Comparison of ENCODE assay signal across 31 cellular contexts in genomic region chr1:29973406-29973805, GRCh38.
DNase-seq lines count a peak whose midpoint lies in the region; ATAC-seq, FAIRE-seq and TF ChIP-seq lines count a peak whose summit lies in the region.
"Had no signal": no experiment of that assay in that cellular context is flagged by ENCODE, and none has a peak within 500 bp of the region (broad histone marks: within the 10 kb centered on the region; RNA-seq: fewer than 3 reads in every experiment).

No MANE protein-coding gene starts in this region.

- peaks cover 3% of the 10 kb centered on the region for H3K9me3 Mint-ChIP-seq in activated CD8-positive, alpha-beta memory T cell treated with anti-CD3 and anti-CD28 coated beads, Interleukin-2, amount 10 ng/mL, durations not matched to agents 7 days and 5 days (ENCODE audit: low read depth)
- H3K9me3 Mint-ChIP-seq: T-helper 2 cell treated with Interferon-gamma antibody and Interleukin-4, amounts not matched to agents 5 μg/mL and 100 μg/mL, for 36 hours had no signal

- no peak for ATAC-seq in activated CD8-positive, alpha-beta memory T cell treated with anti-CD3 and anti-CD28 coated beads, Interleukin-2, amount 10 ng/mL, durations not matched to agents 7 days and 5 days
- ATAC-seq in HG02884 (IDR thresholded peaks at IDR 0.05; ENCODE audit: unreplicated experiment), result no peak
- ATAC-seq: left colon had no signal

- no peak overlapping the region for H3K4me3 Mint-ChIP-seq in activated CD8-positive, alpha-beta memory T cell treated with anti-CD3 and anti-CD28 coated beads, Interleukin-2, amount 10 ng/mL, durations not matched to agents 7 days and 5 days
- H3K4me3 Mint-ChIP-seq: activated naive CD4-positive, alpha-beta T cell treated with anti-CD3 and anti-CD28 coated beads, Interleukin-2, amount 10 ng/mL, durations not matched to agents 7 days and 5 days; stimulated activated naive CD8-positive, alpha-beta T cell treated with anti-CD3 and anti-CD28 coated beads, Interleukin-15, Interleukin-2, amounts not matched to agents 100 ng/mL and 50 ng/mL, for 24 hours; T-helper 2 cell treated with Interferon-gamma antibody and Interleukin-4, amounts not matched to agents 5 μg/mL and 100 μg/mL, for 36 hours had no signal

- H3K36me3 Mint-ChIP-seq in activated CD8-positive, alpha-beta memory T cell treated with anti-CD3 and anti-CD28 coated beads, Interleukin-2, amount 10 ng/mL, durations not matched to agents 7 days and 5 days, result no peaks in the 10 kb centered on the region
- H3K36me3 Mint-ChIP-seq: activated naive CD4-positive, alpha-beta T cell treated with anti-CD3 and anti-CD28 coated beads, Interleukin-2, amount 10 ng/mL, durations not matched to agents 7 days and 5 days had no signal

- no peak for TF ChIP-seq CTCF in keratinocyte (optimal IDR thresholded peaks at IDR 0.05 in 1 of 3, IDR thresholded peaks at IDR 0.05 in 1 of 3, conservative IDR thresholded peaks at IDR 0.05 in 1 of 3; ENCODE audit: extremely low read depth in 1 of 3, insufficient read depth in 2 of 3, low read length in 3 of 3)

- no peak overlapping the region for H2AFZ ChIP-seq in keratinocyte (ENCODE audit: control insufficient read depth, low read length)

- H3K27ac ChIP-seq in SJSA1 (peak overlapping the region; percentile 97), keratinocyte (ENCODE audit: control insufficient read depth, insufficient read depth, low read length) (peak overlapping the region; percentile 59)
- H3K27ac ChIP-seq: dorsolateral prefrontal cortex, SJCRH30, tibial nerve had no signal

- dilution Hi-C loops in keratinocyte (cut with MboI; ENCODE audit: extremely low pct_ligation_motif_present, low sequenced_read_pairs), result no loop called here

- no peaks in the 10 kb centered on the region for H3K79me2 ChIP-seq in keratinocyte (ENCODE audit: control insufficient read depth, insufficient read depth, low read length)

- FAIRE-seq in keratinocyte (lab: Jason Lieb, UNC), result peak; percentile 36
- FAIRE-seq: H54 had no signal

- H3K27me3 Mint-ChIP-seq in activated CD8-positive, alpha-beta memory T cell treated with anti-CD3 and anti-CD28 coated beads, Interleukin-2, amount 10 ng/mL, durations not matched to agents 7 days and 5 days, result no peaks in the 10 kb centered on the region
- H3K27me3 Mint-ChIP-seq: activated naive CD4-positive, alpha-beta T cell treated with anti-CD3 and anti-CD28 coated beads, Interleukin-2, amount 10 ng/mL, durations not matched to agents 7 days and 5 days had no signal

- H3K27me3 ChIP-seq in SJSA1 (replicated peaks) (no peaks in the 10 kb centered on the region), keratinocyte (ENCODE audit: control insufficient read depth, extremely low read depth, insufficient read depth, low read length) (no peaks in the 10 kb centered on the region)
- H3K27me3 ChIP-seq: BLaER1 treated with 17β-estradiol and CSF1 and Interleukin-3, amounts not matched to agents 10 nM and 100 nM; foreskin keratinocyte; SJCRH30; tibial nerve had no signal

- H3K9me3 ChIP-seq in SJSA1 (replicated peaks) (no peaks in the 10 kb centered on the region), keratinocyte (ENCODE audit: control insufficient read depth, low read depth, low read length) (peaks cover 5% of the 10 kb centered on the region)

- no peak overlapping the region for H3K27ac Mint-ChIP-seq in activated CD8-positive, alpha-beta memory T cell treated with anti-CD3 and anti-CD28 coated beads, Interleukin-2, amount 10 ng/mL, durations not matched to agents 7 days and 5 days
- H3K27ac Mint-ChIP-seq: activated naive CD4-positive, alpha-beta T cell treated with anti-CD3 and anti-CD28 coated beads, Interleukin-2, amount 10 ng/mL, durations not matched to agents 7 days and 5 days; stimulated activated naive CD8-positive, alpha-beta T cell treated with anti-CD3 and anti-CD28 coated beads, Interleukin-15, Interleukin-2, amounts not matched to agents 100 ng/mL and 50 ng/mL, for 24 hours; T-helper 2 cell treated with Interferon-gamma antibody and Interleukin-4, amounts not matched to agents 5 μg/mL and 100 μg/mL, for 36 hours had no signal

- CTCF ChIA-PET in activated CD8-positive, alpha-beta memory T cell treated with anti-CD3 and anti-CD28 coated beads, Interleukin-2, amount 10 ng/mL, durations not matched to agents 7 days and 5 days (lab: Charles Lee), result no interaction called here

- H3K9ac ChIP-seq in keratinocyte (ENCODE audit: control insufficient read depth, extremely low read depth, insufficient read depth, low read length), result no peak overlapping the region
- H3K9ac ChIP-seq: BLaER1 treated with 17β-estradiol and CSF1 and Interleukin-3, amounts not matched to agents 10 nM and 100 nM had no signal

- H3K4me1 ChIP-seq in SJSA1 (replicated peaks) (peaks cover 37% of the 10 kb centered on the region), keratinocyte (ENCODE audit: control insufficient read depth, extremely low read depth, insufficient read depth, low read length) (peaks cover 19% of the 10 kb centered on the region)
- H3K4me1 ChIP-seq: SJCRH30, tibial nerve had no signal

- H3K36me3 ChIP-seq in SJSA1 (no peaks in the 10 kb centered on the region), keratinocyte (ENCODE audit: control insufficient read depth in 2 of 2, extremely low read depth in 1 of 2, insufficient read depth in 2 of 2, low read length in 2 of 2) (no peaks in the 10 kb centered on the region)
- H3K36me3 ChIP-seq: BLaER1 treated with 17β-estradiol and CSF1 and Interleukin-3, amounts not matched to agents 10 nM and 100 nM; SJCRH30; tibial nerve had no signal

- peak; percentile 11 for DNase-seq in activated CD8-positive, alpha-beta memory T cell treated with anti-CD3 and anti-CD28 coated beads, Interleukin-2, amount 10 ng/mL, durations not matched to agents 7 days and 5 days
- no peak for DNase-seq in activated CD8-positive, alpha-beta memory T cell treated with anti-CD3 and anti-CD28 coated beads, Interleukin-2, amount 50 U/mL, for 4 hours
- DNase-seq in SJSA1 (ENCODE audit: low read depth in 1 of 2, low spot score in 2 of 2) (peak; percentile 57 to 61), keratinocyte (ENCODE audit: low read depth, low spot score) (no peak), activated gamma-delta T cell (lab: John Stamatoyannopoulos, UW) (no peak), SW 1271 (lab: John Stamatoyannopoulos, UW) (no peak), SIG-M5 treated with dmso at 0.1 percent for 504 hours (lab: John Stamatoyannopoulos, UW; ENCODE audit: unreplicated experiment) (no peak)
- DNase-seq: 8988T; activated CD4-positive, alpha-beta T cell treated with anti-CD3 and anti-CD28 coated beads, Interleukin-2, amount 50 U/mL, for 4 hours; activated naive CD4-positive, alpha-beta T cell treated with anti-CD3 and anti-CD28 coated beads, Interleukin-2, amount 10 ng/mL, durations not matched to agents 7 days and 5 days; activated T-cell treated with anti-CD3 and anti-CD28 coated beads for 4 hours; anterior cingulate cortex; central memory CD4-positive, alpha-beta T cell; dorsolateral prefrontal cortex; GF-D8; hypothalamus; Kasumi-1; left colon; NCI-H1092 treated with DMSO at 0.1 percent for 48 hours; NCI-H2029; NCI-H345; NCI-H82; SJCRH30; stimulated activated CD4-positive, alpha-beta T cell treated with anti-CD3 and anti-CD28 coated beads, Interleukin-4, amount 100 ng/mL, for 1 hour had no signal

- peak overlapping the region; percentile 25 for H3K4me2 ChIP-seq in keratinocyte (ENCODE audit: control insufficient read depth, extremely low read depth, insufficient read depth, low read depth, low read length)

- H3K4me1 Mint-ChIP-seq in activated CD8-positive, alpha-beta memory T cell treated with anti-CD3 and anti-CD28 coated beads, Interleukin-2, amount 10 ng/mL, durations not matched to agents 7 days and 5 days, result no peaks in the 10 kb centered on the region
- H3K4me1 Mint-ChIP-seq: activated naive CD4-positive, alpha-beta T cell treated with anti-CD3 and anti-CD28 coated beads, Interleukin-2, amount 10 ng/mL, durations not matched to agents 7 days and 5 days had no signal

- H4K20me1 ChIP-seq in keratinocyte (ENCODE audit: control insufficient read depth, extremely low read depth, insufficient read depth, low read length), result no peaks in the 10 kb centered on the region

- H3K9me1 ChIP-seq in keratinocyte (ENCODE audit: control insufficient read depth, extremely low read depth, insufficient read depth, low read length), result no peaks in the 10 kb centered on the region

- H3K4me3 ChIP-seq in SJSA1 (no peak overlapping the region), keratinocyte (ENCODE audit: control insufficient read depth in 2 of 3, extremely low read depth in 1 of 3, insufficient read depth in 2 of 3, low read depth in 1 of 3, low read length in 3 of 3) (no peak overlapping the region)
- H3K4me3 ChIP-seq: BLaER1 treated with 17β-estradiol and CSF1 and Interleukin-3, amounts not matched to agents 10 nM and 100 nM; dorsolateral prefrontal cortex; SJCRH30; tibial nerve had no signal

Comparison
In these comparisons a context has a peak if more than half of its experiments do, and no peak if none do; other contexts are left out.
1. DNase-seq: peak in activated CD8-positive, alpha-beta memory T cell treated with anti-CD3 and anti-CD28 coated beads, Interleukin-2, amount 10 ng/mL, durations not matched to agents 7 days and 5 days (single experiment) and SJSA1 (2 of 2); none in activated CD8-positive, alpha-beta memory T cell treated with anti-CD3 and anti-CD28 coated beads, Interleukin-2, amount 50 U/mL, for 4 hours (single experiment), keratinocyte (single experiment), activated gamma-delta T cell (single experiment), SW 1271 (0 of 2) and SIG-M5 treated with dmso at 0.1 percent for 504 hours (single experiment).